ENCODE assay signal across 7 cellular contexts in the genomic region with DNA sequence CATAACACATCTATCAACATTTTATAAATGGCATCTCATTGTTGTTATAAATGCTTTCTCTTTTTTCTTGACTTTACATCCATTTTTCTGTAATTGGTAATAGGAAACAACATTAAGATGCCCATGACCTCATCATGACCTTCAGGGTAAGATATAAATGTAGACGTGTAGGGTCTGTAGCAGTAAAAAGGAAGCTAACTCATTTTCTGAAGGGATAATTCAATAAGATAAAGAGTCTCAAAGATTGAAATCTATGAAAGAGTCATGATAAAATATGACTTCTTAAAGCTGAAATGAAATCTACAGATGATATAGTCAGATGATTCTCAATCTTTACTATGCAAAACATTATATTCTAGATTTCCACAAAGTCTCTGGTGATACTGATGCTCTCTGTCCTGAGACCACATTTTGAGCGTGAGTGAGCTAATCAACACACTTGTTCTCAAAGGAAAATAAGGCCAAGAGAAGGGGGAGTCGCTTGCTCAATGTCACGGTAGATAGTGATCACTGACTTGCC. TPM values are rescaled to one million over a fixed set of nuclear protein-coding genes. Genes with fewer than 3 reads are reported as not detected.
"Had no signal": no experiment of that assay in that cellular context is flagged by ENCODE, and none has a peak within 500 bp of the region (broad histone marks: within the 10 kb centered on the region; RNA-seq: fewer than 3 reads in every experiment).

No MANE protein-coding gene starts in this region.

- DNase-seq: IMR-90, KBM-7, KG1 had no signal

- ATAC-seq: HepG2, K562 had no signal

- FAIRE-seq: HepG2, HTR-8/SVneo, K562 had no signal

RNA-seq across cellular contexts. Expression of gene TPRG1, which starts 38.5 kb away (rescaled TPM):
- polyA plus RNA-seq: IgD-negative memory B cell had no signal
